In genomic region chr9:123960366-123960765, GRCh38 we compare ENCODE assay signal across 3 cellular contexts.
A peak's percentile ranks its signal among the peaks of the same experiment; 100 is the strongest.
TF ChIP-seq lines count a peak whose summit lies in the region.

No MANE protein-coding gene starts in this region.

TF ChIP-seq in SK-N-SH, 30 proteins besides CTCF, POLR2A, EP300 and RAD21:
- TF ChIP-seq FOXJ3 (CRISPR knock-in tag; IDR thresholded peaks at IDR 0.05) (no peak), SMC3 (IDR thresholded peaks at IDR 0.05; ENCODE audit: low read depth, low read length) (no peak), TAF1 (IDR thresholded peaks at IDR 0.05; ENCODE audit: borderline replicate concordance, low read depth, low read length) (no peak)

TF ChIP-seq in SK-N-SH treated with all-trans-retinoic acid at 6 μM for 48 hours, 23 proteins besides CTCF, POLR2A, EP300 and RAD21:
- no peak for TF ChIP-seq ISL1 (CRISPR knock-in tag; IDR thresholded peaks at IDR 0.05)

TF ChIP-seq in GM12878, 131 proteins besides CTCF, POLR2A, EP300 and RAD21:
- TF ChIP-seq SMC3 (IDR thresholded peaks at IDR 0.05; ENCODE audit: borderline replicate concordance, low read length) (peak; percentile 46; the same call in 1 of the 2 replicates), YY1 (IDR thresholded peaks at IDR 0.05; ENCODE audit: low read depth, low read length) (no peak), IKZF2 (IDR thresholded peaks at IDR 0.05) (no peak), SMAD5 (IDR thresholded peaks at IDR 0.05; ENCODE audit: low read depth) (no peak), TARDBP (IDR thresholded peaks at IDR 0.05; ENCODE audit: borderline replicate concordance) (no peak), BRCA1 (IDR thresholded peaks at IDR 0.05; ENCODE audit: low read depth, low read length) (no peak)
